17 cellular contexts compared by ENCODE assay signal in genomic region chr15:88606437-88606794, GRCh38.
DNase-seq lines count a peak whose midpoint lies in the region; ATAC-seq and TF ChIP-seq lines count a peak whose summit lies in the region.
"Had no signal": no experiment of that assay in that cellular context is flagged by ENCODE, and none has a peak within 500 bp of the region (broad histone marks: within the 10 kb centered on the region; RNA-seq: fewer than 3 reads in every experiment).

No MANE protein-coding gene starts in this region.

- H3K9me3 ChIP-seq in iPS-18c (ENCODE audit: control insufficient read depth, insufficient read depth, low read length) = peaks cover 3% of the 10 kb centered on the region
- H3K9me3 ChIP-seq: adrenal gland, stomach had no signal

- peak; percentile 5 for DNase-seq in DMS53 treated with DMSO at 0.1 percent for 48 hours (lab: John Stamatoyannopoulos, UW; ENCODE audit: unreplicated experiment)
- peak; percentile 22 for DNase-seq in NCI-H1092 (lab: John Stamatoyannopoulos, UW)
- peak; percentile 47 for DNase-seq in NCI-H748 treated with DMSO at 0.1 percent for 48 hours (lab: John Stamatoyannopoulos, UW)
- DNase-seq in stimulated activated CD4-positive, alpha-beta T cell treated with anti-CD3 and anti-CD28 coated beads, Interleukin-2, amount 100 ng/mL, for 48 hours = no peak
- DNase-seq: activated CD4-positive, alpha-beta T cell treated with anti-CD3 and anti-CD28 coated beads for 36 hours; activated CD8-positive, alpha-beta memory T cell treated with anti-CD3 and anti-CD28 coated beads, Interleukin-2, amount 10 ng/mL, durations not matched to agents 7 days and 5 days; adrenal gland; effector CD8-positive, alpha-beta T cell; Kasumi-1; NCI-H1694; RPMI8226; stimulated activated CD4-positive, alpha-beta T cell treated with anti-CD3 and anti-CD28 coated beads, Interleukin-2, amount 100 ng/mL, for 24 hours; stomach had no signal

- no peak for ATAC-seq in HG03354 (IDR thresholded peaks at IDR 0.05; ENCODE audit: poor library complexity, severe bottlenecking, unreplicated experiment)
- no peak for ATAC-seq in GM18505 (IDR thresholded peaks at IDR 0.05; ENCODE audit: unreplicated experiment)
- ATAC-seq: activated CD4-positive, alpha-beta T cell treated with anti-CD3 and anti-CD28 coated beads for 36 hours; HCT116 had no signal

- H3K4me3 ChIP-seq in iPS-18c (ENCODE audit: insufficient read depth, low read depth, low read length) = peak overlapping the region; percentile 53
- H3K4me3 ChIP-seq: adrenal gland had no signal

- TF ChIP-seq POLR2A in GM18505 (IDR thresholded peaks at IDR 0.05; ENCODE audit: borderline replicate concordance, extremely low read depth, insufficient read depth, insufficient read length) = no peak

Comparison
In these comparisons a context has a peak if more than half of its experiments do, and no peak if none do; other contexts are left out.
1. DNase-seq: peak in DMS53 treated with DMSO at 0.1 percent for 48 hours (single experiment), NCI-H1092 (single experiment) and NCI-H748 treated with DMSO at 0.1 percent for 48 hours (single experiment); none in stimulated activated CD4-positive, alpha-beta T cell treated with anti-CD3 and anti-CD28 coated beads, Interleukin-2, amount 100 ng/mL, for 48 hours (0 of 2).